ENCODE assay signal across 18 cellular contexts in the genomic region with DNA sequence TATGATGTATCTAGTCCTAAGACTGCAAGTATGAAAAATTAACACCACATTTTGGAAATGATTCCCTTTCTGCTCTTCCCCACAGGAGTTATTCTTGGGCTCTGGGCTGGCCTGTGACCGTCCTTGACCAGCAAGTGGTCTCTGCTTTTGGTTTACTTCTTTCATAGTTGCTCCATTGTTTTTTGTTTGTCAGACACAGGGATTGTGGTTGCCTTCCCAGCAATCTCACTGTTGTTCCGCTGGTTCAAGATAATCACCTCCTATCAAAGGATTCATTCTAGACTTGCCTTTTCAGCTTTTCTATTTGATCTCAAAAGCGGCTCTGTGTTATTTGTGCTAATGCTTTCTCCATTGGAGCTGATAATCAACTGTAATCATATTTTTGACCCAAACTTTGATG.
DNase-seq lines count a peak whose midpoint lies in the region; ATAC-seq, FAIRE-seq and TF ChIP-seq lines count a peak whose summit lies in the region.
"Had no signal": no experiment of that assay in that cellular context is flagged by ENCODE, and none has a peak within 500 bp of the region (broad histone marks: within the 10 kb centered on the region; RNA-seq: fewer than 3 reads in every experiment).

No MANE protein-coding gene starts in this region.

- no peak overlapping the region for H2AFZ ChIP-seq in HepG2 (ENCODE audit: low read length)

- no peaks in the 10 kb centered on the region for H3K27me3 Mint-ChIP-seq in WTC11 (ENCODE audit: low read depth)
- H3K27me3 Mint-ChIP-seq: CD4-positive, CD25-positive, alpha-beta regulatory T cell had no signal

- H3K36me3 Mint-ChIP-seq in WTC11, result peaks cover 2% of the 10 kb centered on the region; the same call in 1 of the 2 replicates

- H3K36me3 ChIP-seq in HepG2 (replicated peaks in 1 of 2; ENCODE audit: control insufficient read depth in 1 of 2, insufficient read depth in 2 of 2, low read length in 2 of 2), result no peaks in the 10 kb centered on the region

- TF ChIP-seq RAD21 in HepG2 (CRISPR knock-in tag; IDR thresholded peaks at IDR 0.05), result no peak

- peak overlapping the region; percentile 30 for H3K27ac ChIP-seq in HepG2 (ENCODE audit: extremely low read length, insufficient read depth, low read length)

- intact Hi-C loops in HepG2 (cut with micrococcal nuclease; ENCODE audit: unreplicated experiment), result no loop called here

- TF ChIP-seq EP300 in HepG2 (IDR thresholded peaks at IDR 0.05; ENCODE audit: low read depth in 2 of 2, low read length in 2 of 2) (peak in 1 of 2 experiments; percentile 80; a peak in 2 of 4 replicates), HepG2 (CRISPR knock-in tag; IDR thresholded peaks at IDR 0.05; ENCODE audit: borderline replicate concordance) (peak; percentile 71; the same call in 1 of the 2 replicates)

- peaks cover 23% of the 10 kb centered on the region for H3K4me1 Mint-ChIP-seq in WTC11
- H3K4me1 Mint-ChIP-seq: CD4-positive, CD25-positive, alpha-beta regulatory T cell had no signal

- ATAC-seq in WTC11, result no peak
- ATAC-seq in HepG2, result peak; percentile 68
- ATAC-seq in activated CD4-positive, CD25-positive, alpha-beta regulatory T cell treated with anti-CD3 and anti-CD28 coated beads, Interleukin-2, amount 50 U/mL, for 24 hours, result no peak
- no peak for ATAC-seq in GM18873 (IDR thresholded peaks at IDR 0.05; ENCODE audit: low FRiP score, unreplicated experiment)
- ATAC-seq: Right ventricle myocardium inferior had no signal

- TF ChIP-seq CTCF in WTC11 (IDR thresholded peaks at IDR 0.05) (no peak), HepG2 (CRISPR knock-in tag; IDR thresholded peaks at IDR 0.05) (no peak)

- WGBS in HepG2 (ENCODE audit: low lambda C conversion rate), result 6% methylated on average over 3 of the region's 3 CpGs

- H3K4me3 ChIP-seq in HepG2 (replicated peaks in 1 of 3; ENCODE audit: insufficient read depth in 1 of 3, low read depth in 2 of 3, low read length in 3 of 3), result no peak overlapping the region; a peak in 1 of 6 replicates

- no peak overlapping the region for H3K9ac ChIP-seq in HepG2 (ENCODE audit: insufficient read depth, low read depth, low read length)

- no peaks in the 10 kb centered on the region for H3K79me2 ChIP-seq in HepG2 (ENCODE audit: insufficient read depth, low read length)

- H3K4me2 ChIP-seq in HepG2 (ENCODE audit: low read depth, low read length), result peak overlapping the region; percentile 46

- peak overlapping the region; percentile 78 for H3K27ac Mint-ChIP-seq in WTC11
- H3K27ac Mint-ChIP-seq: CD4-positive, CD25-positive, alpha-beta regulatory T cell had no signal

- no peaks in the 10 kb centered on the region for H4K20me1 ChIP-seq in HepG2 (ENCODE audit: insufficient read depth, low read length)

- FAIRE-seq in HepG2 (lab: Jason Lieb, UNC), result no peak
- FAIRE-seq: G401.6, H1, RCC 7860 had no signal

- peaks cover 39% of the 10 kb centered on the region for H3K4me1 ChIP-seq in HepG2 (ENCODE audit: insufficient read depth, low read length)
- H3K4me1 ChIP-seq: Caco-2 had no signal

- peaks cover 7% of the 10 kb centered on the region for H3K9me3 Mint-ChIP-seq in WTC11

- no peak overlapping the region for H3K4me3 Mint-ChIP-seq in WTC11
- H3K4me3 Mint-ChIP-seq: CD4-positive, CD25-positive, alpha-beta regulatory T cell had no signal

- no peak for TF ChIP-seq POLR2A in HepG2 (IDR thresholded peaks at IDR 0.05; ENCODE audit: insufficient read depth in 1 of 2, low read depth in 2 of 2, low read length in 2 of 2)

- BruUV-seq in HepG2 (replicated peaks; lab: Mats Ljungman, UMichigan), result no TSS peak

- DNase-seq in Ammon's horn (ENCODE audit: low spot score), result peak; percentile 42
- no peak for DNase-seq in WTC11 (ENCODE audit: low spot score)
- DNase-seq in HepG2 (ENCODE audit: low spot score), result peak; percentile 71
- peak; percentile 77 for DNase-seq in pons (ENCODE audit: low spot score)
- no peak for DNase-seq in middle frontal gyrus (ENCODE audit: extremely low spot score, low spot score)
- DNase-seq in ureter (ENCODE audit: low spot score), result no peak
- DNase-seq: BE2C; Caco-2; CD4-positive, CD25-positive, alpha-beta regulatory T cell; KG1; NCI-H1694 treated with DMSO at 0.1 percent for 48 hours; NCI-H748 treated with DMSO at 0.1 percent for 48 hours had no signal

- CTCF ChIA-PET in WTC11 (lab: Charles Lee), result interaction anchor here (0.6 kb wide), 1 partner anchor 112 kb away, joined by 3 read pairs; no protein-coding TSS in a partner anchor
- CTCF ChIA-PET in HepG2 (lab: Yijun Ruan, JAX; ENCODE audit: low intra/inter-chr PET ratio, low total read pairs), result no interaction called here

- H3K27me3 ChIP-seq in HepG2 (ENCODE audit: control insufficient read depth in 1 of 2, insufficient read depth in 2 of 2, low read length in 2 of 2), result peaks cover 0 to 13% of the 10 kb centered on the region in 2 experiments; a peak in 2 of 5 replicates
- H3K27me3 ChIP-seq: BE2C had no signal

- in situ Hi-C loops in HepG2 (cut with HindIII; ENCODE audit: extremely low pct_ligation_motif_present, low pct_unique_long_range_greater_than_20kb), result no loop called here

- POLR2A ChIA-PET in WTC11 (lab: Charles Lee), result no interaction called here
- POLR2A ChIA-PET in HepG2 (lab: Yijun Ruan, JAX), result no interaction called here

- H3K9me3 ChIP-seq in HepG2 (ENCODE audit: low read length), result no peaks in the 10 kb centered on the region
- H3K9me3 ChIP-seq: BE2C, Caco-2 had no signal

TF ChIP-seq in WTC11, 78 proteins besides CTCF, POLR2A, EP300 and RAD21 (continues in another document):
- TF ChIP-seq FOXK1 (CRISPR knock-in tag; IDR thresholded peaks at IDR 0.05), result no peak
- TF ChIP-seq HMGA2 (CRISPR knock-in tag; IDR thresholded peaks at IDR 0.05), result no peak
- TF ChIP-seq, protein P1, sequence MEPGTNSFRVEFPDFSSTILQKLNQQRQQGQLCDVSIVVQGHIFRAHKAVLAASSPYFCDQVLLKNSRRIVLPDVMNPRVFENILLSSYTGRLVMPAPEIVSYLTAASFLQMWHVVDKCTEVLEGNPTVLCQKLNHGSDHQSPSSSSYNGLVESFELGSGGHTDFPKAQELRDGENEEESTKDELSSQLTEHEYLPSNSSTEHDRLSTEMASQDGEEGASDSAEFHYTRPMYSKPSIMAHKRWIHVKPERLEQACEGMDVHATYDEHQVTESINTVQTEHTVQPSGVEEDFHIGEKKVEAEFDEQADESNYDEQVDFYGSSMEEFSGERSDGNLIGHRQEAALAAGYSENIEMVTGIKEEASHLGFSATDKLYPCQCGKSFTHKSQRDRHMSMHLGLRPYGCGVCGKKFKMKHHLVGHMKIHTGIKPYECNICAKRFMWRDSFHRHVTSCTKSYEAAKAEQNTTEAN (CRISPR knock-in tag; IDR thresholded peaks at IDR 0.05), result no peak
- TF ChIP-seq, protein P2, sequence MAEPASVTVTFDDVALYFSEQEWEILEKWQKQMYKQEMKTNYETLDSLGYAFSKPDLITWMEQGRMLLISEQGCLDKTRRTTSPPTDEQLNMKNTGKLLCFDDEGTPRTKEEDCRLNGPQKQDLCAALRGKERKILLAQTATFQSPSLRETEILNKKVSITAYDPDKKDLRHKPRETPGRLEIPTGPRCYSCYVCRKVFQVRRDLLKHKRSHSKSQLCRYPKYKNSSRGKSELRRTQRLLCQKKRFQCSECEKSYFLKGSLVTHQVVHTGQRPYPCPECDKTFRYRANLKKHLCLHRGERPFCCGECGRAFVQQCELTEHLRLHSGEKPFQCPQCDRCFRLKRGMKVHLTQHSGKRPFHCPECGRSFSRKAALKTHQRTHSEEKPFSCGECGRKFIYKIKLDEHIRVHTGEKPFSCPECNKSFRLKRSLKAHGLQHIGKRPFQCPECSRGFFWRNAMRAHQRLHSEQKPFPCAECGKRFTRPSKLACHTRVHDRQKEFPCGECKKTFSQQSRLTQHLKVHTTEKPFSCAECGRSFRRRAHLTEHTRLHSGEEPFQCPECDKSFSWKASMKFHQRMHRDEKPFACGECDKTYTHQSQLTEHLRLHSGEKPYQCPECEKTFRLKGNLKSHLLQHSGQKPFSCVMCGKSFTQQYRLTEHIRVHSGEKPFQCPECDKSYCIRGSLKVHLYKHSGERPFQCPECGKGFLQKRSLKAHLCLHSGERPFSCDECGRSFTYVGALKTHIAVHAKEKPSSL (CRISPR knock-in tag; conservative IDR thresholded peaks at IDR 0.05), result no peak

TF ChIP-seq in HepG2, 621 proteins besides CTCF, POLR2A, EP300 and RAD21 (continues in another document):
- TF ChIP-seq DPF2 (CRISPR knock-in tag; IDR thresholded peaks at IDR 0.05; ENCODE audit: borderline replicate concordance, low read depth) (0 out of 2 replicates have a peak, but pooled peaks have one; percentile 27), GFI1 (CRISPR knock-in tag; IDR thresholded peaks at IDR 0.05; ENCODE audit: borderline replicate concordance) (0 out of 2 replicates have a peak, but pooled peaks have one; percentile 23), ZKSCAN5 (CRISPR knock-in tag; IDR thresholded peaks at IDR 0.05) (0 out of 2 replicates have a peak, but pooled peaks have one; percentile 32), SNAPC5 (CRISPR knock-in tag; IDR thresholded peaks at IDR 0.05; ENCODE audit: borderline replicate concordance) (no peak), HNF4A (CRISPR knock-in tag; IDR thresholded peaks at IDR 0.05) (peak; percentile 52), PREB (CRISPR knock-in tag; IDR thresholded peaks at IDR 0.05) (no peak), ZNF709 (CRISPR knock-in tag; IDR thresholded peaks at IDR 0.05) (no peak), ZSCAN31 (CRISPR knock-in tag; IDR thresholded peaks at IDR 0.05; ENCODE audit: low read depth) (no peak), SOX6 (IDR thresholded peaks at IDR 0.05) (no peak), SOX6 (CRISPR knock-in tag; IDR thresholded peaks at IDR 0.05) (peak; percentile 87), CREM (IDR thresholded peaks at IDR 0.05) (peak; percentile 55), CREM (CRISPR knock-in tag; IDR thresholded peaks at IDR 0.05) (no peak), SALL1 (CRISPR knock-in tag; IDR thresholded peaks at IDR 0.05) (peak; percentile 43; the same call in 1 of the 2 replicates)

Comparison
In these comparisons a context has a peak if more than half of its experiments do, and no peak if none do; other contexts are left out.
1. DNase-seq: peak in Ammon's horn (single experiment), HepG2 (single experiment) and pons (single experiment); none in WTC11 (single experiment), middle frontal gyrus (single experiment) and ureter (single experiment).